20 cellular contexts compared by ENCODE assay signal in genomic region chr20:19710336-19710721, GRCh38. TPM values are rescaled to one million over a fixed set of nuclear protein-coding genes. Genes with fewer than 3 reads are reported as not detected.
DNase-seq lines count a peak whose midpoint lies in the region; ATAC-seq, FAIRE-seq and TF ChIP-seq lines count a peak whose summit lies in the region.
"Had no signal": no experiment of that assay in that cellular context is flagged by ENCODE, and none has a peak within 500 bp of the region (broad histone marks: within the 10 kb centered on the region; RNA-seq: fewer than 3 reads in every experiment).

No MANE protein-coding gene starts in this region.

- peaks cover 61% of the 10 kb centered on the region for H3K4me1 Mint-ChIP-seq in nephron
- H3K4me1 Mint-ChIP-seq in activated CD4-positive, alpha-beta memory T cell treated with anti-CD3 and anti-CD28 coated beads, Interleukin-2, amount 10 ng/mL, durations not matched to agents 7 days and 5 days: no peaks in the 10 kb centered on the region
- H3K4me1 Mint-ChIP-seq: activated CD4-positive, alpha-beta T cell treated with anti-CD3 and anti-CD28 coated beads for 36 hours; activated naive CD4-positive, alpha-beta T cell treated with anti-CD3 and anti-CD28 coated beads, Interleukin-2, amount 10 ng/mL, durations not matched to agents 7 days and 5 days; CD4-positive, alpha-beta memory T cell had no signal

- no peaks in the 10 kb centered on the region for H3K9me3 Mint-ChIP-seq in nephron
- peaks cover 6% of the 10 kb centered on the region for H3K9me3 Mint-ChIP-seq in activated CD4-positive, alpha-beta memory T cell treated with anti-CD3 and anti-CD28 coated beads, Interleukin-2, amount 10 ng/mL, durations not matched to agents 7 days and 5 days

- no peak overlapping the region for H2AFZ ChIP-seq in endothelial cell of umbilical vein (ENCODE audit: low read depth, low read length)

- no peak for FAIRE-seq in endothelial cell of umbilical vein (lab: Jason Lieb, UNC)
- FAIRE-seq: K562, kidney had no signal

- POLR2A ChIA-PET in Panc1 (lab: Charles Lee): no interaction called here
- POLR2A ChIA-PET in endothelial cell of umbilical vein (lab: Charles Lee): no interaction called here
- POLR2A ChIA-PET in activated CD4-positive, alpha-beta memory T cell treated with anti-CD3 and anti-CD28 coated beads, Interleukin-2, amount 10 ng/mL, durations not matched to agents 7 days and 5 days (lab: Charles Lee): no interaction called here

- H3K9ac ChIP-seq in endothelial cell of umbilical vein (replicated peaks; ENCODE audit: extremely low read depth, insufficient read depth, low read length): no peak overlapping the region

- intact Hi-C loops in Panc1 (cut with micrococcal nuclease; ENCODE audit: unreplicated experiment): no loop called here
- intact Hi-C loops in endothelial cell of umbilical vein (cut with micrococcal nuclease): no loop called here
- intact Hi-C loops in posterior vena cava (cut with DNase I): no loop called here

- CTCF ChIA-PET in Panc1 (lab: Charles Lee): no interaction called here
- CTCF ChIA-PET in endothelial cell of umbilical vein (lab: Charles Lee): no interaction called here
- CTCF ChIA-PET in activated CD4-positive, alpha-beta memory T cell treated with anti-CD3 and anti-CD28 coated beads, Interleukin-2, amount 10 ng/mL, durations not matched to agents 7 days and 5 days (lab: Charles Lee): no interaction called here

- H3K36me3 ChIP-seq in Panc1 (ENCODE audit: control insufficient read depth, insufficient read depth, low read length) (no peaks in the 10 kb centered on the region), endothelial cell of umbilical vein (ENCODE audit: control insufficient read depth in 2 of 2, extremely low read depth in 1 of 2, insufficient read depth in 2 of 2, low read length in 2 of 2) (no peaks in the 10 kb centered on the region)
- H3K36me3 ChIP-seq: ovary, right lobe of liver had no signal

- dilution Hi-C loops in endothelial cell of umbilical vein (cut with MboI; ENCODE audit: extremely low pct_ligation_motif_present, low sequenced_read_pairs): no loop called here

- no peak overlapping the region for H3K4me2 ChIP-seq in endothelial cell of umbilical vein (ENCODE audit: insufficient read depth, low read length)

- H3K27ac ChIP-seq in Panc1 (ENCODE audit: low read length): 0 out of 2 replicates have a peak overlapping the region, but pooled peaks have one; percentile 8
- no peak overlapping the region for H3K27ac ChIP-seq in endothelial cell of umbilical vein (ENCODE audit: insufficient read depth, low read depth, low read length)
- H3K27ac ChIP-seq: ovary, right lobe of liver had no signal

- TF ChIP-seq CTCF in Panc1 (IDR thresholded peaks at IDR 0.05) (no peak), endothelial cell of umbilical vein (IDR thresholded peaks at IDR 0.05; ENCODE audit: extremely low read depth in 1 of 2, insufficient read depth in 1 of 2, low read depth in 1 of 2, low read length in 2 of 2) (no peak), nephron (IDR thresholded peaks at IDR 0.05; ENCODE audit: unreplicated experiment in 3 of 3) (no peak)

- DNase-seq in Panc1 (ENCODE audit: low read depth, low spot score): no peak
- DNase-seq in endothelial cell of umbilical vein (ENCODE audit: low read depth, low spot score): peak; percentile 45
- DNase-seq in NCI-H226: no peak
- no peak for DNase-seq in activated CD4-positive, alpha-beta memory T cell treated with anti-CD3 and anti-CD28 coated beads, Interleukin-2, amount 10 ng/mL, durations not matched to agents 7 days and 5 days
- no peak for DNase-seq in posterior vena cava (ENCODE audit: low spot score)
- no peak for DNase-seq in stimulated activated CD4-positive, alpha-beta T cell treated with anti-CD3 and anti-CD28 coated beads, Interleukin-12 subunit alpha, Interleukin-12 subunit beta, amount 100 ng/mL, for 4 hours
- DNase-seq: activated CD4-positive, alpha-beta T cell treated with anti-CD3 and anti-CD28 coated beads for 36 hours; activated naive CD4-positive, alpha-beta T cell treated with anti-CD3 and anti-CD28 coated beads, Interleukin-2, amount 10 ng/mL, durations not matched to agents 7 days and 5 days; aorta; CD4-positive, alpha-beta memory T cell; DMS53; effector CD8-positive, alpha-beta T cell; kidney; NCI-H1694; NCI-H774; ovary; right lobe of liver; SHP77 had no signal

- H3K9me3 ChIP-seq in Panc1 (ENCODE audit: control insufficient read depth, insufficient read depth, low read depth, low read length): no peaks in the 10 kb centered on the region
- no peaks in the 10 kb centered on the region for H3K9me3 ChIP-seq in endothelial cell of umbilical vein (replicated peaks; ENCODE audit: control insufficient read depth, insufficient read depth, low read length)
- H3K9me3 ChIP-seq: ovary, right lobe of liver had no signal

- no TSS peak for BruUV-seq in Panc1 (replicated peaks; lab: Mats Ljungman, UMichigan)
- BruUV-seq in endothelial cell of umbilical vein (replicated peaks; lab: Mats Ljungman, UMichigan): no TSS peak

- no peaks in the 10 kb centered on the region for H3K27me3 Mint-ChIP-seq in nephron (ENCODE audit: low read depth)
- H3K27me3 Mint-ChIP-seq in activated CD4-positive, alpha-beta memory T cell treated with anti-CD3 and anti-CD28 coated beads, Interleukin-2, amount 10 ng/mL, durations not matched to agents 7 days and 5 days: no peaks in the 10 kb centered on the region
- H3K27me3 Mint-ChIP-seq: activated naive CD4-positive, alpha-beta T cell treated with anti-CD3 and anti-CD28 coated beads, Interleukin-2, amount 10 ng/mL, durations not matched to agents 7 days and 5 days had no signal

- H3K36me3 Mint-ChIP-seq in nephron (ENCODE audit: low read depth): no peaks in the 10 kb centered on the region
- no peaks in the 10 kb centered on the region for H3K36me3 Mint-ChIP-seq in activated CD4-positive, alpha-beta memory T cell treated with anti-CD3 and anti-CD28 coated beads, Interleukin-2, amount 10 ng/mL, durations not matched to agents 7 days and 5 days (ENCODE audit: low read depth)
- H3K36me3 Mint-ChIP-seq: activated naive CD4-positive, alpha-beta T cell treated with anti-CD3 and anti-CD28 coated beads, Interleukin-2, amount 10 ng/mL, durations not matched to agents 7 days and 5 days; CD4-positive, alpha-beta memory T cell had no signal

- peak overlapping the region; percentile 74 to 92 (median 90) for H3K27ac Mint-ChIP-seq in nephron
- no peak overlapping the region for H3K27ac Mint-ChIP-seq in activated CD4-positive, alpha-beta memory T cell treated with anti-CD3 and anti-CD28 coated beads, Interleukin-2, amount 10 ng/mL, durations not matched to agents 7 days and 5 days
- H3K27ac Mint-ChIP-seq: activated CD4-positive, alpha-beta T cell treated with anti-CD3 and anti-CD28 coated beads for 36 hours; activated naive CD4-positive, alpha-beta T cell treated with anti-CD3 and anti-CD28 coated beads, Interleukin-2, amount 10 ng/mL, durations not matched to agents 7 days and 5 days; CD4-positive, alpha-beta memory T cell had no signal

- no peaks in the 10 kb centered on the region for H3K27me3 ChIP-seq in Panc1 (ENCODE audit: control insufficient read depth, insufficient read depth, low read length)
- H3K27me3 ChIP-seq in endothelial cell of umbilical vein (ENCODE audit: control insufficient read depth in 2 of 2, insufficient read depth in 2 of 2, low read length in 2 of 2): peaks cover 9 to 15% of the 10 kb centered on the region in 2 experiments
- H3K27me3 ChIP-seq: ovary, right lobe of liver had no signal

- peak overlapping the region in 2 of 3 experiments; percentile 6 to 43 for H3K4me3 Mint-ChIP-seq in nephron
- no peak overlapping the region for H3K4me3 Mint-ChIP-seq in activated CD4-positive, alpha-beta memory T cell treated with anti-CD3 and anti-CD28 coated beads, Interleukin-2, amount 10 ng/mL, durations not matched to agents 7 days and 5 days
- H3K4me3 Mint-ChIP-seq: activated CD4-positive, alpha-beta T cell treated with anti-CD3 and anti-CD28 coated beads for 36 hours; activated naive CD4-positive, alpha-beta T cell treated with anti-CD3 and anti-CD28 coated beads, Interleukin-2, amount 10 ng/mL, durations not matched to agents 7 days and 5 days; CD4-positive, alpha-beta memory T cell had no signal

- H3K9me1 ChIP-seq in endothelial cell of umbilical vein (replicated peaks; ENCODE audit: control insufficient read depth, extremely low read depth, insufficient read depth, low read length): no peaks in the 10 kb centered on the region

- no peaks in the 10 kb centered on the region for H4K20me1 ChIP-seq in endothelial cell of umbilical vein (replicated peaks; ENCODE audit: control insufficient read depth, extremely low read depth, insufficient read depth, low read length)

- H3K4me1 ChIP-seq in Panc1 (ENCODE audit: control insufficient read depth, insufficient read depth, low read length): peaks cover 30% of the 10 kb centered on the region
- no peaks in the 10 kb centered on the region for H3K4me1 ChIP-seq in endothelial cell of umbilical vein (ENCODE audit: control insufficient read depth, extremely low read depth, insufficient read depth, low read length)
- H3K4me1 ChIP-seq: right lobe of liver had no signal

- H3K79me2 ChIP-seq in endothelial cell of umbilical vein (ENCODE audit: control insufficient read depth, insufficient read depth, low read length): no peaks in the 10 kb centered on the region

- ATAC-seq in Panc1: no peak
- ATAC-seq: activated CD4-positive, alpha-beta T cell treated with anti-CD3 and anti-CD28 coated beads for 36 hours; K562; right lobe of liver had no signal

- TF ChIP-seq POLR2A in endothelial cell of umbilical vein (IDR thresholded peaks at IDR 0.05; ENCODE audit: low read depth, low read length): no peak

- H3K4me3 ChIP-seq in Panc1 (ENCODE audit: low read depth in 2 of 2, low read length in 2 of 2) (peak overlapping the region in 1 of 2 experiments; percentile 20; a peak in 2 of 4 replicates), endothelial cell of umbilical vein (replicated peaks in 1 of 3; ENCODE audit: insufficient read depth in 1 of 3, low read depth in 1 of 3, low read length in 3 of 3) (no peak overlapping the region)
- H3K4me3 ChIP-seq: K562, ovary, right lobe of liver had no signal

- in situ Hi-C loops in Panc1 (cut with HindIII; ENCODE audit: low pct_unique_long_range_greater_than_20kb, low sequenced_read_pairs): no loop called here

RNA-seq across cellular contexts. Expression of gene RIN2, which starts 47.7 kb away (rescaled TPM):
- total RNA-seq in Panc1 (2021; ENCODE audit: unreplicated experiment) (25.0 TPM), endothelial cell of umbilical vein (98.5 and 119 TPM in 2 replicates), posterior vena cava (10 to 100 TPM; 49.2 to 68.0 TPM)
- polyA plus RNA-seq in Panc1 (2012; ENCODE audit: insufficient read length): 13.8 TPM
- polyA plus RNA-seq in endothelial cell of umbilical vein: 18.0 and 22.6 TPM in 2 replicates
- polyA plus RNA-seq in endothelial cell of umbilical vein (2011; cell fraction: cytosol; rRNA removed): 26.4 and 28.1 TPM in 2 replicates
- polyA plus RNA-seq in endothelial cell of umbilical vein (2011; cell fraction: nucleus; rRNA removed): 78.0 and 79.9 TPM in 2 replicates
- 44.9 and 47.0 TPM in 2 replicates for polyA plus RNA-seq in endothelial cell of umbilical vein (2012)
- polyA minus RNA-seq in endothelial cell of umbilical vein: 121 and 149 TPM in 2 replicates
- 9.7 TPM for polyA minus RNA-seq in endothelial cell of umbilical vein (2011; cell fraction: cytosol; rRNA and poly(A)+ RNA removed)
- 186 and 192 TPM in 2 replicates for polyA minus RNA-seq in endothelial cell of umbilical vein (2011; cell fraction: nucleus; rRNA and poly(A)+ RNA removed)
- total RNA-seq in activated CD4-positive, alpha-beta memory T cell treated with anti-CD3 and anti-CD28 coated beads, Interleukin-2, amount 10 ng/mL, durations not matched to agents 7 days and 5 days: not detected
- total RNA-seq: activated CD4-positive, alpha-beta T cell treated with anti-CD3 and anti-CD28 coated beads for 36 hours had no signal
- polyA plus RNA-seq: CD4-positive, alpha-beta memory T cell; K562 had no signal

Comparison
In these comparisons a context has a peak if more than half of its experiments do, and no peak if none do; other contexts are left out.
1. RNA of gene RIN2, which starts 47.7 kb away (total RNA-seq): 98.5 to 119 TPM in endothelial cell of umbilical vein, 49.2 to 68.0 TPM in posterior vena cava and 25.0 TPM in Panc1 (single experiment); not detected in activated CD4-positive, alpha-beta memory T cell treated with anti-CD3 and anti-CD28 coated beads, Interleukin-2, amount 10 ng/mL, durations not matched to agents 7 days and 5 days; every median in the first group is over 10 times any median in the second.